In the genomic region with DNA sequence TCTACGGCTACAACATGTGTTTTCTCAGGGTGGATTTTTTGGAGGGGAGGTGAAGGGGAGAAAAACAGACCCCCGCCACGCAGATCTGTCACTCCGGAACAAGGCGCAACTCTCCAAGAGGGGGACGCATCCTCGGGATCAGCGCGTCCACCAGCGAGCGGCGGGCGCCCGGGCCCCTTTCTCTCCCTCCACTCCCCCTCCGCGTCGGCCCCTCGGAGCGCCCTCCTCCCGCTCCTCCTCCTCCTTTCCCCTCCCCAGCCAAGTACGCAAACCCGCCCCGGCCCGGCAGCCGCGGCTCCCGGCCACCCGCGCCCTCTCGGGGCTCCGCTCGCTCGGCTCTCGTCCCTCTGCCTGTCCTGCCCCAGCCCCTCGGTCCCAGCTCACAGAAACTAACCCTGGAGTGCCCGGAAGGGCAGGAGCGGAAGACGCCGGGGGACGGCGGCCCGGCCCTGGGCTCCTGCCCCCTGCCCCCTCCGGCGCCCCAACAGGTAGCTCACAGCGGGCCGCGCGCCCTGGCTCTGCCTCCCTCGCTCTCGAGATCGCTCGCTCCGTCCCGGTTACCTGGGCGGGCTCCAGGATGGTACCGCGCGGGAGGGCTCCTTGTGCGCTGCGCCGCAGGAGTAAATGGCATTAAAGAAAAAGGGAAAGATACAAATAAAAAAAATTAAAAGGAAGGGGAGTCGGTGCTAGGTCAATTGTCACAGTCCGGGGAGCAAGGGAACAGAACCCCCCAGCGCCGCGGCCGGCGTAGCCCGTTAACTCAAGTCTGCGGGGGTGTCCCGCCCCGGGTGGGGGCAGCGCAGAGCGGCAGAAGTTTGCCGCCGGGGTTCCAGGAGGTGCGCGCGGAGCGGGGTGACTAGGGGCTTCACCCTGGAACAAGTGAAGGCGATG, we compare ENCODE assay signal across 8 cellular contexts.
DNase-seq lines count a peak whose midpoint lies in the region; ATAC-seq and TF ChIP-seq lines count a peak whose summit lies in the region.

No MANE protein-coding gene starts in this region.

- H3K4me3 ChIP-seq in WI38 (ENCODE audit: low read depth, low read length): peak overlapping the region; percentile 88
- peak overlapping the region; percentile 57 for H3K4me3 ChIP-seq in neutrophil (ENCODE audit: low read depth in 1 of 2, low read length in 1 of 2)

- peaks cover 100% of the 10 kb centered on the region for H3K27me3 ChIP-seq in neutrophil

- no peaks in the 10 kb centered on the region for H3K9me3 ChIP-seq in neutrophil

- no peaks in the 10 kb centered on the region for H3K36me3 ChIP-seq in neutrophil

- peaks cover 46% of the 10 kb centered on the region for H3K27me3 Mint-ChIP-seq in activated CD8-positive, alpha-beta memory T cell treated with anti-CD3 and anti-CD28 coated beads, Interleukin-2, amount 10 ng/mL, durations not matched to agents 7 days and 5 days

- peaks cover 19% of the 10 kb centered on the region for H3K4me1 Mint-ChIP-seq in activated CD8-positive, alpha-beta memory T cell treated with anti-CD3 and anti-CD28 coated beads, Interleukin-2, amount 10 ng/mL, durations not matched to agents 7 days and 5 days

- H3K27ac Mint-ChIP-seq in activated CD8-positive, alpha-beta memory T cell treated with anti-CD3 and anti-CD28 coated beads, Interleukin-2, amount 10 ng/mL, durations not matched to agents 7 days and 5 days: no peak overlapping the region

- H3K36me3 Mint-ChIP-seq in activated CD8-positive, alpha-beta memory T cell treated with anti-CD3 and anti-CD28 coated beads, Interleukin-2, amount 10 ng/mL, durations not matched to agents 7 days and 5 days: peaks cover 5% of the 10 kb centered on the region

- no peak overlapping the region for H3K27ac ChIP-seq in neutrophil

- peaks cover 32 to 38% of the 10 kb centered on the region in 2 experiments for H3K4me1 ChIP-seq in neutrophil (ENCODE audit: control insufficient read depth in 1 of 2, insufficient read depth in 1 of 2, low read depth in 1 of 2, low read length in 1 of 2)

- intact Hi-C loops in head of caudate nucleus (cut with DNase I): loop anchor here (5.0 to 10.0 kb wide), 3 partner anchors 205 to 960 kb away; no protein-coding TSS in a partner anchor

- no peak for ATAC-seq in activated CD8-positive, alpha-beta memory T cell treated with anti-CD3 and anti-CD28 coated beads, Interleukin-2, amount 10 ng/mL, durations not matched to agents 7 days and 5 days
- no peak for ATAC-seq in HG03139 (IDR thresholded peaks at IDR 0.05; ENCODE audit: unreplicated experiment)

- no peak for DNase-seq in activated CD8-positive, alpha-beta memory T cell treated with anti-CD3 and anti-CD28 coated beads, Interleukin-2, amount 10 ng/mL, durations not matched to agents 7 days and 5 days
- DNase-seq in activated CD8-positive, alpha-beta memory T cell treated with anti-CD3 and anti-CD28 coated beads, Interleukin-2, amount 50 U/mL, for 4 hours: no peak
- DNase-seq in head of caudate nucleus: peak in 32 of 42 donors; percentile 19 to 71 (median 48)
- no peak for DNase-seq in A172 (ENCODE audit: low spot score)
- DNase-seq in epidermal melanocyte (ENCODE audit: insufficient read length, low spot score): no peak

- CTCF ChIA-PET in activated CD8-positive, alpha-beta memory T cell treated with anti-CD3 and anti-CD28 coated beads, Interleukin-2, amount 10 ng/mL, durations not matched to agents 7 days and 5 days (lab: Charles Lee): interaction anchor here (0.6 to 3.8 kb wide), 3 partner anchors 7 to 588 kb away, joined by 3 to 23 read pairs (median 3); no protein-coding TSS in a partner anchor

- no peaks in the 10 kb centered on the region for H3K9me3 Mint-ChIP-seq in activated CD8-positive, alpha-beta memory T cell treated with anti-CD3 and anti-CD28 coated beads, Interleukin-2, amount 10 ng/mL, durations not matched to agents 7 days and 5 days (ENCODE audit: low read depth)

- TF ChIP-seq CTCF in WI38 (IDR thresholded peaks at IDR 0.05; ENCODE audit: low read depth, low read length): no peak
- TF ChIP-seq CTCF in neutrophil (IDR thresholded peaks at IDR 0.05): no peak

- H3K4me3 Mint-ChIP-seq in activated CD8-positive, alpha-beta memory T cell treated with anti-CD3 and anti-CD28 coated beads, Interleukin-2, amount 10 ng/mL, durations not matched to agents 7 days and 5 days: peak overlapping the region; percentile 56

Comparison
In these comparisons a context has a peak if more than half of its experiments do, and no peak if none do; other contexts are left out.
1. DNase-seq: peak in head of caudate nucleus (32 of 42); none in activated CD8-positive, alpha-beta memory T cell treated with anti-CD3 and anti-CD28 coated beads, Interleukin-2, amount 10 ng/mL, durations not matched to agents 7 days and 5 days (single experiment), activated CD8-positive, alpha-beta memory T cell treated with anti-CD3 and anti-CD28 coated beads, Interleukin-2, amount 50 U/mL, for 4 hours (single experiment), A172 (single experiment) and epidermal melanocyte (single experiment).